2 cellular contexts compared by ENCODE assay signal in the genomic region with DNA sequence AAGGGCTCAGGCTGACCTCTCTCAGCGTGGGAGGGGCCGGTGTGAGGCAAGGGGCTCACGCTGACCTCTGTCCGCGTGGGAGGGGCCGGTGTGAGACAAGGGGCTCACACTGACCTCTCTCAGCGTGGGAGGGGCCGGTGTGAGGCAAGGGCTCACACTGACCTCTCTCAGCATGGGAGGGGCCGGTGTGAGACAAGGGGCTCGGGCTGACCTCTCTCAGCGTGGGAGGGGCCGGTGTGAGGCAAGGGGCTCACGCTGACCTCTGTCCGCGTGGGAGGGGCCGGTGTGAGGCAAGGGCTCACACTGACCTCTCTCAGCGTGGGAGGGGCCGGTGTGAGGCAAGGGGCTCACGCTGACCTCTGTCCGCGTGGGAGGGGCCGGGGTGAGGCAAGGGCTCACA.
DNase-seq lines count a peak whose midpoint lies in the region; ATAC-seq, FAIRE-seq and TF ChIP-seq lines count a peak whose summit lies in the region.
"Not testable (repeated sequence)": the region's sequence is repeated elsewhere in the genome, so short reads cannot be mapped to it uniquely, and the experiment has no call there.

No MANE protein-coding gene starts in this region.

- not testable (repeated sequence) for H4K20me1 ChIP-seq in K562 (replicated peaks; ENCODE audit: control insufficient read depth, insufficient read depth, low read length)

- CTCF ChIA-PET in K562 (lab: Yijun Ruan, JAX; ENCODE audit: low intra/inter-chr PET ratio), result not testable (repeated sequence)

- in situ Hi-C loops in K562 (cut with MboI), result not testable (repeated sequence)

- H3K4me1 ChIP-seq in K562 (replicated peaks in 1 of 2; ENCODE audit: control insufficient read depth in 2 of 2, insufficient read depth in 2 of 2, low read length in 2 of 2); sigmoid colon: not testable (repeated sequence)

- H3K36me3 ChIP-seq in K562 (ENCODE audit: control insufficient read depth, insufficient read depth, low read length); sigmoid colon: not testable (repeated sequence)

- not testable (repeated sequence) for H3K9ac ChIP-seq in K562 (ENCODE audit: insufficient read depth in 1 of 2, low read depth in 2 of 2, low read length in 2 of 2)

- not testable (repeated sequence) for H3K27ac ChIP-seq in K562 (ENCODE audit: extremely low read depth, low read depth, low read length); sigmoid colon

- WGBS in K562 (ENCODE audit: insufficient coverage, low coverage, missing lambda C conversion rate), result 0% methylated on average over 3 of the region's 22 CpGs
- WGBS in sigmoid colon, 2 donors, result 88 to 96% methylated on average over 12 to 18 of the region's 22 CpGs

- ATAC-seq in K562, result not testable (repeated sequence)

- not testable (repeated sequence) for BruUV-seq in K562 (replicated peaks; lab: Mats Ljungman, UMichigan)

- TF ChIP-seq POLR2A in K562 (conservative IDR thresholded peaks at IDR 0.05); sigmoid colon (IDR thresholded peaks at IDR 0.05): not testable (repeated sequence)

- intact Hi-C loops in K562 (cut with micrococcal nuclease); sigmoid colon (cut with DNase I): not testable (repeated sequence)

- H3K27me3 ChIP-seq in K562 (ENCODE audit: control insufficient read depth in 2 of 2, insufficient read depth in 2 of 2, low read length in 2 of 2); sigmoid colon: not testable (repeated sequence)

- H3K9me1 ChIP-seq in K562 (ENCODE audit: control insufficient read depth, insufficient read depth, low read length), result not testable (repeated sequence)

- FAIRE-seq in K562 (lab: Jason Lieb, UNC), result not testable (repeated sequence)

- H3K79me2 ChIP-seq in K562 (ENCODE audit: control insufficient read depth, insufficient read depth, low read length), result not testable (repeated sequence)

- TF ChIP-seq CTCF in K562 (IDR thresholded peaks at IDR 0.05 in 2 of 3, conservative IDR thresholded peaks at IDR 0.05 in 1 of 3; ENCODE audit: insufficient read depth in 2 of 3, low read depth in 1 of 3, low read length in 3 of 3); sigmoid colon (IDR thresholded peaks at IDR 0.05): not testable (repeated sequence)

- TF ChIP-seq RAD21 in K562 (CRISPR knock-in tag; conservative IDR thresholded peaks at IDR 0.05 in 1 of 2, IDR thresholded peaks at IDR 0.05 in 1 of 2), result not testable (repeated sequence)

- not testable (repeated sequence) for H3K4me2 ChIP-seq in K562 (ENCODE audit: insufficient read depth, low read length)

- H2AFZ ChIP-seq in K562 (ENCODE audit: low read depth, low read length), result not testable (repeated sequence)

- POLR2A ChIA-PET in K562 (lab: Yijun Ruan, JAX), result not testable (repeated sequence)

- DNase-seq in K562 (ENCODE audit: extremely low read depth in 1 of 4, low spot score in 3 of 4), result not testable (repeated sequence)
- DNase-seq in sigmoid colon, result peak; percentile 25

- H3K4me3 ChIP-seq in K562, sigmoid colon: not testable (repeated sequence)

- H3K9me3 ChIP-seq in K562 (replicated peaks; ENCODE audit: control insufficient read depth, insufficient read depth, low read depth, low read length); sigmoid colon: not testable (repeated sequence)

- not testable (repeated sequence) for TF ChIP-seq EP300 in K562 (IDR thresholded peaks at IDR 0.05; ENCODE audit: low read length); sigmoid colon (IDR thresholded peaks at IDR 0.05)

TF ChIP-seq in K562, 482 proteins besides CTCF, POLR2A, EP300 and RAD21:
- TF ChIP-seq NR2C2 (CRISPR knock-in tag; IDR thresholded peaks at IDR 0.05) (peak; percentile 53; the same call in 1 of the 2 replicates), NR2C2 (tag; IDR thresholded peaks at IDR 0.05) (peak; percentile 24; the same call in 1 of the 2 replicates), CEBPB (tag; IDR thresholded peaks at IDR 0.05) (peak; percentile 16; the same call in 1 of the 2 replicates), EGR1 (conservative IDR thresholded peaks at IDR 0.05) (peak; percentile 62), ESRRA (IDR thresholded peaks at IDR 0.05; ENCODE audit: borderline replicate concordance, low read depth) (peak; percentile 72; the same call in 1 of the 2 replicates)
- TF ChIP-seq, protein P1, sequence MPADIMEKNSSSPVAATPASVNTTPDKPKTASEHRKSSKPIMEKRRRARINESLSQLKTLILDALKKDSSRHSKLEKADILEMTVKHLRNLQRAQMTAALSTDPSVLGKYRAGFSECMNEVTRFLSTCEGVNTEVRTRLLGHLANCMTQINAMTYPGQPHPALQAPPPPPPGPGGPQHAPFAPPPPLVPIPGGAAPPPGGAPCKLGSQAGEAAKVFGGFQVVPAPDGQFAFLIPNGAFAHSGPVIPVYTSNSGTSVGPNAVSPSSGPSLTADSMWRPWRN (IDR thresholded peaks at IDR 0.05; ENCODE audit: low read depth), result peak; percentile 39; the same call in 1 of the 2 replicates
